In the genomic region with DNA sequence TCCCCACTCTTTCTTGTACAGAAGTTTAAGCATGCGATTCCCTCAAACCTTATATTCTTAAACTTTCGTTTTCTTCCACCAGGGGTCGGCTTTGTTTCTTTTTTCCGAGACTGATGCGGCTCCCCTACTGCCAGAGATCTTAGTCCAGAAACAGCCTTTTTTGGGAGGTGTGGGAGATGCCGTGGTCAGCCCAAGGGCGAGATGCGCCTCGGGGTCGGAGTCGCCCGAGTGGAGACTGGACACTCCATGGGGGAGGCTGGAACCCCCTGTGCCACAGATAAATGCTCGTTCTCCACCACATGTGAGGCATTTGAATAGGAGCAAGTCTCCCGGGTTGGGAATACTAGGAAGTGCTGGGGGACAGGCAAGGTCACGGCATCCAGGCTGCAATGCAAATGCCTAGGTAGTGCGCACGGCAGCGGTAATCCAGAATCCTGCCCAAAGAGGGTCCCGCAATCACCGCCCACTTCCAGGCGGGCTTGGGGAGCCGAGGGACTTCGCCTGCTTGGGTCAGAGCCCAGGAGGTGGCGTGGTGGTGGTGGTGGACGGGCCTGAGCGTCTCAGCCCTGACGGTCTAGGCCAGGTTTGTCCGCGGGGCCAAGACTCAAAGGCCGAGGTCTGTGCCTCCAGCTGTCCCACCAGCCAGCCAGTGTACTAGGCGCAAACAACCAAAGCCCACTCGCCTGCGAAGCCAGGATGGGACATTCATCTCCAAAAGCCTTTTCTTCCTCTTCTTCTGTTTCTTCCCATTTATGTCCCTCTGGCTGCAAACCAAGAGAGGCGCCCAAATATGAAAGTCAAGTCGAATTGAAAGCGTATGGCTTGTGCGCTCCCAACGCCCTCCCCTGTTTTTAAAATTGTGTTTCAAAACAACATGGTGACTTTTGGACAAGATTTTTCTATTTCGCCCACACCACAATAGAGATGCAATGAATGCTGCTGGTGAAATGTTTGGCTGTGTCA, we compare ENCODE assay signal across 2 cellular contexts.
A peak's percentile ranks its signal among the peaks of the same experiment; 100 is the strongest.
TF ChIP-seq lines count a peak whose summit lies in the region.

No MANE protein-coding gene starts in this region.

TF ChIP-seq in SK-N-SH treated with all-trans-retinoic acid at 6 μM for 48 hours, 23 proteins besides CTCF, POLR2A, EP300 and RAD21:
- TF ChIP-seq ESRRG (CRISPR knock-in tag; IDR thresholded peaks at IDR 0.05) (no peak), GLIS3 (CRISPR knock-in tag; IDR thresholded peaks at IDR 0.05) (no peak), ZC3H10 (CRISPR knock-in tag; IDR thresholded peaks at IDR 0.05) (no peak)

TF ChIP-seq in H1, 55 proteins besides CTCF, POLR2A, EP300 and RAD21 (continues in another document):
- TF ChIP-seq CBX8 (IDR thresholded peaks at IDR 0.05; ENCODE audit: borderline replicate concordance, low read depth, low read length) (no peak; the same call in 1 of the 2 replicates), SIX5 (IDR thresholded peaks at IDR 0.05; ENCODE audit: low read depth, low read length) (no peak), BRCA1 (IDR thresholded peaks at IDR 0.05; ENCODE audit: low read depth, low read length) (no peak), SP4 (IDR thresholded peaks at IDR 0.05; ENCODE audit: low read length) (no peak), PHF8 (conservative IDR thresholded peaks at IDR 0.05; ENCODE audit: low read depth, low read length) (no peak), TCF12 (IDR thresholded peaks at IDR 0.05; ENCODE audit: low read depth, low read length) (no peak), HDAC2 (IDR thresholded peaks at IDR 0.05; ENCODE audit: borderline replicate concordance in 1 of 2, low read depth in 2 of 2, low read length in 2 of 2) (peak in 1 of 2 experiments; percentile 30; a peak in 1 of 4 replicates), GTF2F1 (IDR thresholded peaks at IDR 0.05; ENCODE audit: borderline replicate concordance, low read depth, low read length) (no peak), KDM5A (IDR thresholded peaks at IDR 0.05; ENCODE audit: low read length) (no peak), CHD2 (IDR thresholded peaks at IDR 0.05; ENCODE audit: low read length) (no peak), ASH2L (IDR thresholded peaks at IDR 0.05; ENCODE audit: low read length) (no peak), EGR1 (IDR thresholded peaks at IDR 0.05; ENCODE audit: borderline replicate concordance, low read depth, low read length) (no peak), KDM4A (IDR thresholded peaks at IDR 0.05; ENCODE audit: low read depth, low read length, severe bottlenecking) (no peak), SP1 (IDR thresholded peaks at IDR 0.05; ENCODE audit: low read depth, low read length) (no peak), GABPA (IDR thresholded peaks at IDR 0.05; ENCODE audit: borderline replicate concordance, insufficient read depth, low read length) (no peak), SAP30 (IDR thresholded peaks at IDR 0.05; ENCODE audit: insufficient read depth, insufficient replicate concordance, low read length) (no peak), CHD1 (IDR thresholded peaks at IDR 0.05; ENCODE audit: low read depth, low read length) (no peak), BCL11A (IDR thresholded peaks at IDR 0.05; ENCODE audit: low read depth in 2 of 2, low read length in 2 of 2) (no peak), ZNF274 (IDR thresholded peaks at IDR 0.05; ENCODE audit: borderline replicate concordance, extremely low read depth, low read length) (no peak), RXRA (IDR thresholded peaks at IDR 0.05; ENCODE audit: insufficient read depth, low read depth, low read length) (no peak), SRF (IDR thresholded peaks at IDR 0.05; ENCODE audit: low read depth, low read length) (no peak), POLR2AphosphoS5 (IDR thresholded peaks at IDR 0.05; ENCODE audit: low read depth, low read length) (no peak), RBBP5 (IDR thresholded peaks at IDR 0.05; ENCODE audit: borderline replicate concordance, low read depth, low read length) (no peak), JUND (IDR thresholded peaks at IDR 0.05; ENCODE audit: low read length) (no peak), CREB1 (IDR thresholded peaks at IDR 0.05) (no peak), TAF1 (IDR thresholded peaks at IDR 0.05; ENCODE audit: low read depth, low read length) (no peak), CBX5 (IDR thresholded peaks at IDR 0.05; ENCODE audit: low read depth, low read length) (no peak), FOSL1 (IDR thresholded peaks at IDR 0.05; ENCODE audit: insufficient read depth, low read depth, low read length) (no peak), TEAD4 (IDR thresholded peaks at IDR 0.05; ENCODE audit: low read depth, low read length) (peak; percentile 55; the same call in 1 of the 2 replicates), SUZ12 (IDR thresholded peaks at IDR 0.05; ENCODE audit: low read length) (peak; percentile 55; the same call in 1 of the 2 replicates), BACH1 (IDR thresholded peaks at IDR 0.05; ENCODE audit: low read length) (no peak), SIN3A (conservative IDR thresholded peaks at IDR 0.05 in 1 of 2, IDR thresholded peaks at IDR 0.05 in 1 of 2; ENCODE audit: low read depth in 1 of 2, low read length in 2 of 2) (0 out of 4 replicates have a peak, but pooled peaks of 1 of the 2 experiments have one; percentile 36), CEBPB (IDR thresholded peaks at IDR 0.05; ENCODE audit: low read depth, low read length) (no peak), MAFK (IDR thresholded peaks at IDR 0.05; ENCODE audit: low read depth, low read length) (no peak), JUN (IDR thresholded peaks at IDR 0.05; ENCODE audit: low read depth, low read length) (no peak), SIRT6 (IDR thresholded peaks at IDR 0.05; ENCODE audit: low read length) (no peak), HDAC6 (IDR thresholded peaks at IDR 0.05; ENCODE audit: low read depth, low read length) (no peak), YY1 (IDR thresholded peaks at IDR 0.05; ENCODE audit: low read depth, low read length) (no peak), KDM1A (IDR thresholded peaks at IDR 0.05; ENCODE audit: borderline replicate concordance, low read length) (no peak), TAF7 (optimal IDR thresholded peaks at IDR 0.05; ENCODE audit: borderline replicate concordance, low read depth, low read length) (no peak), NRF1 (IDR thresholded peaks at IDR 0.05; ENCODE audit: low read depth, low read length) (no peak), TBP (IDR thresholded peaks at IDR 0.05; ENCODE audit: low read depth, low read length) (peak; percentile 26; the same call in 1 of the 2 replicates), RNF2 (IDR thresholded peaks at IDR 0.05; ENCODE audit: borderline replicate concordance, low read depth, low read length, missing control alignments, poor library complexity, severe bottlenecking) (peak; percentile 14), CTBP2 (IDR thresholded peaks at IDR 0.05; ENCODE audit: borderline replicate concordance, insufficient read depth, insufficient read length, low read length) (no peak), EZH2 (IDR thresholded peaks at IDR 0.05; ENCODE audit: low read depth, low read length, severe bottlenecking) (peak; percentile 22), SP2 (IDR thresholded peaks at IDR 0.05; ENCODE audit: low read length) (no peak), POU5F1 (IDR thresholded peaks at IDR 0.05; ENCODE audit: low read depth, low read length) (no peak), NANOG (IDR thresholded peaks at IDR 0.05; ENCODE audit: insufficient read depth, low read depth, low read length, poor library complexity, severe bottlenecking) (no peak)
- TF ChIP-seq, protein P1, sequence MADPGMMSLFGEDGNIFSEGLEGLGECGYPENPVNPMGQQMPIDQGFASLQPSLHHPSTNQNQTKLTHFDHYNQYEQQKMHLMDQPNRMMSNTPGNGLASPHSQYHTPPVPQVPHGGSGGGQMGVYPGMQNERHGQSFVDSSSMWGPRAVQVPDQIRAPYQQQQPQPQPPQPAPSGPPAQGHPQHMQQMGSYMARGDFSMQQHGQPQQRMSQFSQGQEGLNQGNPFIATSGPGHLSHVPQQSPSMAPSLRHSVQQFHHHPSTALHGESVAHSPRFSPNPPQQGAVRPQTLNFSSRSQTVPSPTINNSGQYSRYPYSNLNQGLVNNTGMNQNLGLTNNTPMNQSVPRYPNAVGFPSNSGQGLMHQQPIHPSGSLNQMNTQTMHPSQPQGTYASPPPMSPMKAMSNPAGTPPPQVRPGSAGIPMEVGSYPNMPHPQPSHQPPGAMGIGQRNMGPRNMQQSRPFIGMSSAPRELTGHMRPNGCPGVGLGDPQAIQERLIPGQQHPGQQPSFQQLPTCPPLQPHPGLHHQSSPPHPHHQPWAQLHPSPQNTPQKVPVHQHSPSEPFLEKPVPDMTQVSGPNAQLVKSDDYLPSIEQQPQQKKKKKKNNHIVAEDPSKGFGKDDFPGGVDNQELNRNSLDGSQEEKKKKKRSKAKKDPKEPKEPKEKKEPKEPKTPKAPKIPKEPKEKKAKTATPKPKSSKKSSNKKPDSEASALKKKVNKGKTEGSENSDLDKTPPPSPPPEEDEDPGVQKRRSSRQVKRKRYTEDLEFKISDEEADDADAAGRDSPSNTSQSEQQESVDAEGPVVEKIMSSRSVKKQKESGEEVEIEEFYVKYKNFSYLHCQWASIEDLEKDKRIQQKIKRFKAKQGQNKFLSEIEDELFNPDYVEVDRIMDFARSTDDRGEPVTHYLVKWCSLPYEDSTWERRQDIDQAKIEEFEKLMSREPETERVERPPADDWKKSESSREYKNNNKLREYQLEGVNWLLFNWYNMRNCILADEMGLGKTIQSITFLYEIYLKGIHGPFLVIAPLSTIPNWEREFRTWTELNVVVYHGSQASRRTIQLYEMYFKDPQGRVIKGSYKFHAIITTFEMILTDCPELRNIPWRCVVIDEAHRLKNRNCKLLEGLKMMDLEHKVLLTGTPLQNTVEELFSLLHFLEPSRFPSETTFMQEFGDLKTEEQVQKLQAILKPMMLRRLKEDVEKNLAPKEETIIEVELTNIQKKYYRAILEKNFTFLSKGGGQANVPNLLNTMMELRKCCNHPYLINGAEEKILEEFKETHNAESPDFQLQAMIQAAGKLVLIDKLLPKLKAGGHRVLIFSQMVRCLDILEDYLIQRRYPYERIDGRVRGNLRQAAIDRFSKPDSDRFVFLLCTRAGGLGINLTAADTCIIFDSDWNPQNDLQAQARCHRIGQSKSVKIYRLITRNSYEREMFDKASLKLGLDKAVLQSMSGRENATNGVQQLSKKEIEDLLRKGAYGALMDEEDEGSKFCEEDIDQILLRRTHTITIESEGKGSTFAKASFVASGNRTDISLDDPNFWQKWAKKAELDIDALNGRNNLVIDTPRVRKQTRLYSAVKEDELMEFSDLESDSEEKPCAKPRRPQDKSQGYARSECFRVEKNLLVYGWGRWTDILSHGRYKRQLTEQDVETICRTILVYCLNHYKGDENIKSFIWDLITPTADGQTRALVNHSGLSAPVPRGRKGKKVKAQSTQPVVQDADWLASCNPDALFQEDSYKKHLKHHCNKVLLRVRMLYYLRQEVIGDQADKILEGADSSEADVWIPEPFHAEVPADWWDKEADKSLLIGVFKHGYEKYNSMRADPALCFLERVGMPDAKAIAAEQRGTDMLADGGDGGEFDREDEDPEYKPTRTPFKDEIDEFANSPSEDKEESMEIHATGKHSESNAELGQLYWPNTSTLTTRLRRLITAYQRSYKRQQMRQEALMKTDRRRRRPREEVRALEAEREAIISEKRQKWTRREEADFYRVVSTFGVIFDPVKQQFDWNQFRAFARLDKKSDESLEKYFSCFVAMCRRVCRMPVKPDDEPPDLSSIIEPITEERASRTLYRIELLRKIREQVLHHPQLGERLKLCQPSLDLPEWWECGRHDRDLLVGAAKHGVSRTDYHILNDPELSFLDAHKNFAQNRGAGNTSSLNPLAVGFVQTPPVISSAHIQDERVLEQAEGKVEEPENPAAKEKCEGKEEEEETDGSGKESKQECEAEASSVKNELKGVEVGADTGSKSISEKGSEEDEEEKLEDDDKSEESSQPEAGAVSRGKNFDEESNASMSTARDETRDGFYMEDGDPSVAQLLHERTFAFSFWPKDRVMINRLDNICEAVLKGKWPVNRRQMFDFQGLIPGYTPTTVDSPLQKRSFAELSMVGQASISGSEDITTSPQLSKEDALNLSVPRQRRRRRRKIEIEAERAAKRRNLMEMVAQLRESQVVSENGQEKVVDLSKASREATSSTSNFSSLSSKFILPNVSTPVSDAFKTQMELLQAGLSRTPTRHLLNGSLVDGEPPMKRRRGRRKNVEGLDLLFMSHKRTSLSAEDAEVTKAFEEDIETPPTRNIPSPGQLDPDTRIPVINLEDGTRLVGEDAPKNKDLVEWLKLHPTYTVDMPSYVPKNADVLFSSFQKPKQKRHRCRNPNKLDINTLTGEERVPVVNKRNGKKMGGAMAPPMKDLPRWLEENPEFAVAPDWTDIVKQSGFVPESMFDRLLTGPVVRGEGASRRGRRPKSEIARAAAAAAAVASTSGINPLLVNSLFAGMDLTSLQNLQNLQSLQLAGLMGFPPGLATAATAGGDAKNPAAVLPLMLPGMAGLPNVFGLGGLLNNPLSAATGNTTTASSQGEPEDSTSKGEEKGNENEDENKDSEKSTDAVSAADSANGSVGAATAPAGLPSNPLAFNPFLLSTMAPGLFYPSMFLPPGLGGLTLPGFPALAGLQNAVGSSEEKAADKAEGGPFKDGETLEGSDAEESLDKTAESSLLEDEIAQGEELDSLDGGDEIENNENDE (IDR thresholded peaks at IDR 0.05; ENCODE audit: insufficient replicate concordance, low read length): no peak
- TF ChIP-seq, protein P2, sequence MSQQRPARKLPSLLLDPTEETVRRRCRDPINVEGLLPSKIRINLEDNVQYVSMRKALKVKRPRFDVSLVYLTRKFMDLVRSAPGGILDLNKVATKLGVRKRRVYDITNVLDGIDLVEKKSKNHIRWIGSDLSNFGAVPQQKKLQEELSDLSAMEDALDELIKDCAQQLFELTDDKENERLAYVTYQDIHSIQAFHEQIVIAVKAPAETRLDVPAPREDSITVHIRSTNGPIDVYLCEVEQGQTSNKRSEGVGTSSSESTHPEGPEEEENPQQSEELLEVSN (IDR thresholded peaks at IDR 0.05): no peak
- TF ChIP-seq, protein P3, sequence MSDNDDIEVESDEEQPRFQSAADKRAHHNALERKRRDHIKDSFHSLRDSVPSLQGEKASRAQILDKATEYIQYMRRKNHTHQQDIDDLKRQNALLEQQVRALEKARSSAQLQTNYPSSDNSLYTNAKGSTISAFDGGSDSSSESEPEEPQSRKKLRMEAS (IDR thresholded peaks at IDR 0.05): no peak
- TF ChIP-seq, protein P4, sequence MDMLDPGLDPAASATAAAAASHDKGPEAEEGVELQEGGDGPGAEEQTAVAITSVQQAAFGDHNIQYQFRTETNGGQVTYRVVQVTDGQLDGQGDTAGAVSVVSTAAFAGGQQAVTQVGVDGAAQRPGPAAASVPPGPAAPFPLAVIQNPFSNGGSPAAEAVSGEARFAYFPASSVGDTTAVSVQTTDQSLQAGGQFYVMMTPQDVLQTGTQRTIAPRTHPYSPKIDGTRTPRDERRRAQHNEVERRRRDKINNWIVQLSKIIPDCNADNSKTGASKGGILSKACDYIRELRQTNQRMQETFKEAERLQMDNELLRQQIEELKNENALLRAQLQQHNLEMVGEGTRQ (IDR thresholded peaks at IDR 0.05; ENCODE audit: low read length): no peak
- TF ChIP-seq, protein P5, sequence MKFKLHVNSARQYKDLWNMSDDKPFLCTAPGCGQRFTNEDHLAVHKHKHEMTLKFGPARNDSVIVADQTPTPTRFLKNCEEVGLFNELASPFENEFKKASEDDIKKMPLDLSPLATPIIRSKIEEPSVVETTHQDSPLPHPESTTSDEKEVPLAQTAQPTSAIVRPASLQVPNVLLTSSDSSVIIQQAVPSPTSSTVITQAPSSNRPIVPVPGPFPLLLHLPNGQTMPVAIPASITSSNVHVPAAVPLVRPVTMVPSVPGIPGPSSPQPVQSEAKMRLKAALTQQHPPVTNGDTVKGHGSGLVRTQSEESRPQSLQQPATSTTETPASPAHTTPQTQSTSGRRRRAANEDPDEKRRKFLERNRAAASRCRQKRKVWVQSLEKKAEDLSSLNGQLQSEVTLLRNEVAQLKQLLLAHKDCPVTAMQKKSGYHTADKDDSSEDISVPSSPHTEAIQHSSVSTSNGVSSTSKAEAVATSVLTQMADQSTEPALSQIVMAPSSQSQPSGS (IDR thresholded peaks at IDR 0.05; ENCODE audit: low read length): no peak
